Comparison of ENCODE assay signal across 2 cellular contexts in genomic region chr6:70216767-70217166, GRCh38.
TF ChIP-seq lines count a peak whose summit lies in the region.

No MANE protein-coding gene starts in this region.

TF ChIP-seq in GM23338, 12 proteins besides CTCF, POLR2A, EP300 and RAD21 (continued from another document):
- no peak for TF ChIP-seq ZNF462 (CRISPR knock-in tag; IDR thresholded peaks at IDR 0.05)
- no peak for TF ChIP-seq ZNF114 (CRISPR knock-in tag; IDR thresholded peaks at IDR 0.05)
- TF ChIP-seq REST (IDR thresholded peaks at IDR 0.05; ENCODE audit: unreplicated experiment) = no peak
- no peak for TF ChIP-seq ZNF331 (CRISPR knock-in tag; IDR thresholded peaks at IDR 0.05; ENCODE audit: low read depth)
- no peak for TF ChIP-seq EZH2 (IDR thresholded peaks at IDR 0.05; ENCODE audit: low read depth, unreplicated experiment)
- no peak for TF ChIP-seq STAT1 (IDR thresholded peaks at IDR 0.05; ENCODE audit: unreplicated experiment)
- no peak for TF ChIP-seq JUNB (IDR thresholded peaks at IDR 0.05; ENCODE audit: unreplicated experiment)
- TF ChIP-seq CREB1 (CRISPR knock-in tag; IDR thresholded peaks at IDR 0.05; ENCODE audit: low read depth) = no peak
- no peak for TF ChIP-seq POLR2AphosphoS5 (IDR thresholded peaks at IDR 0.05; ENCODE audit: low read depth)
- no peak for TF ChIP-seq EZH2phosphoT487 (IDR thresholded peaks at IDR 0.05; ENCODE audit: unreplicated experiment)
- no peak for TF ChIP-seq ETS1 (IDR thresholded peaks at IDR 0.05)

TF ChIP-seq in H1, 55 proteins besides CTCF, POLR2A, EP300 and RAD21:
- TF ChIP-seq TEAD4 (IDR thresholded peaks at IDR 0.05; ENCODE audit: low read depth, low read length) = peak; percentile 47; the same call in 1 of the 2 replicates
- no peak for TF ChIP-seq SP2 (IDR thresholded peaks at IDR 0.05; ENCODE audit: low read length)
- TF ChIP-seq KDM4A (IDR thresholded peaks at IDR 0.05; ENCODE audit: low read depth, low read length, severe bottlenecking) = no peak
